Comparison of ENCODE assay signal across 18 cellular contexts in the genomic region with DNA sequence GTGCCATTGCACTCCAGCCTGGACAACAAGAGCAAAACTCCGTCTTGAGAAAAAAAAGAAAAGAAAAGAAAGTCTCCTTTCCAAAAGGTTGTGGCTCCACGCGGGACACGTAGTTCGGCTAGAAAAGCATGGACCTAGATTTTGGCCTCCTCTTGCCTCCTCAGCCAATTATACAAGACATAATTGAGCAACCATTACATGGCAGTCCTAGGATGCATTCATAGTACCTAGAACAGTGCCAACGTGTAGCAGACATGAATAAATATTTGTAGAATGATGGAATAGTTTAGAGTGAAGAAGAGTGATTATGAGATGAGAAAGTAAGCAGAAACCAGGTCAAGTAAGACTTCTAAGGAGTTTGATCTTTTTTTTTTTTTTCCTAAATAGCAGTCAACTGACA.
DNase-seq lines count a peak whose midpoint lies in the region; ATAC-seq, FAIRE-seq and TF ChIP-seq lines count a peak whose summit lies in the region.
"Had no signal": no experiment of that assay in that cellular context is flagged by ENCODE, and none has a peak within 500 bp of the region (broad histone marks: within the 10 kb centered on the region; RNA-seq: fewer than 3 reads in every experiment).

No MANE protein-coding gene starts in this region.

- intact Hi-C loops in activated T-helper 1 cell treated with anti-CD3 and anti-CD28 coated beads, Interleukin-12 subunit alpha, Interleukin-12 subunit beta, Interleukin-2, Interleukin-4 antibody, amounts not matched to agents 30 ng/mL and 10 ng/mL and 1 ng/mL, durations not matched to agents 14 hours and 24 hours and 36 hours (cut with micrococcal nuclease), result no loop called here
- intact Hi-C loops in spleen (cut with DNase I; ENCODE audit: low total_unique reads), result no loop called here

- peaks cover 17% of the 10 kb centered on the region for H3K36me3 Mint-ChIP-seq in activated T-cell treated with anti-CD3 and anti-CD28 coated beads, Interleukin-2, amount 50 U/mL, for 24 hours (ENCODE audit: low read depth)
- peaks cover 20% of the 10 kb centered on the region for H3K36me3 Mint-ChIP-seq in activated T-helper 1 cell treated with anti-CD3 and anti-CD28 coated beads, Interleukin-12 subunit alpha, Interleukin-12 subunit beta, Interleukin-2, Interleukin-4 antibody, amounts not matched to agents 30 ng/mL and 10 ng/mL and 1 ng/mL, durations not matched to agents 14 hours and 24 hours and 36 hours (ENCODE audit: low read depth)
- H3K36me3 Mint-ChIP-seq in stimulated activated naive B cell treated with anti-CD40 and anti-IgM and Interleukin-4, amounts not matched to agents 10 μg/mL and 1 μg/mL and 100 μg/mL, for 72 hours, result peaks cover 2 to 14% of the 10 kb centered on the region in 2 donors

- no peaks in the 10 kb centered on the region for H3K9me3 Mint-ChIP-seq in activated T-cell treated with anti-CD3 and anti-CD28 coated beads, Interleukin-2, amount 50 U/mL, for 24 hours
- no peaks in the 10 kb centered on the region for H3K9me3 Mint-ChIP-seq in activated T-helper 1 cell treated with anti-CD3 and anti-CD28 coated beads, Interleukin-12 subunit alpha, Interleukin-12 subunit beta, Interleukin-2, Interleukin-4 antibody, amounts not matched to agents 30 ng/mL and 10 ng/mL and 1 ng/mL, durations not matched to agents 14 hours and 24 hours and 36 hours
- no peaks in the 10 kb centered on the region for H3K9me3 Mint-ChIP-seq in stimulated activated naive B cell treated with anti-CD40 and anti-IgM and Interleukin-4, amounts not matched to agents 10 μg/mL and 1 μg/mL and 100 μg/mL, for 72 hours
- H3K9me3 Mint-ChIP-seq: HFFc6 had no signal

- 89 to 98% (median 91%) methylated on average over 6 of the region's 6 CpGs for WGBS in spleen, 5 donors

- CTCF ChIA-PET in HEK293 (lab: Yijun Ruan, JAX), result no interaction called here

- H3K9me3 ChIP-seq in HEK293 (ENCODE audit: control insufficient read depth, insufficient read depth, low read depth, low read length) (no peaks in the 10 kb centered on the region), spleen (no peaks in the 10 kb centered on the region)

- H3K4me1 Mint-ChIP-seq in activated T-cell treated with anti-CD3 and anti-CD28 coated beads, Interleukin-2, amount 50 U/mL, for 24 hours (ENCODE audit: low read depth), result peaks cover 63% of the 10 kb centered on the region
- H3K4me1 Mint-ChIP-seq in activated T-helper 1 cell treated with anti-CD3 and anti-CD28 coated beads, Interleukin-12 subunit alpha, Interleukin-12 subunit beta, Interleukin-2, Interleukin-4 antibody, amounts not matched to agents 30 ng/mL and 10 ng/mL and 1 ng/mL, durations not matched to agents 14 hours and 24 hours and 36 hours (ENCODE audit: low read depth), result peaks cover 55% of the 10 kb centered on the region
- H3K4me1 Mint-ChIP-seq in stimulated activated naive B cell treated with anti-CD40 and anti-IgM and Interleukin-4, amounts not matched to agents 10 μg/mL and 1 μg/mL and 100 μg/mL, for 72 hours, result peaks cover 45 to 68% of the 10 kb centered on the region in 2 donors

- H3K27ac Mint-ChIP-seq in activated T-cell treated with anti-CD3 and anti-CD28 coated beads, Interleukin-2, amount 50 U/mL, for 24 hours, result peak overlapping the region; percentile 59
- peak overlapping the region; percentile 33 for H3K27ac Mint-ChIP-seq in activated T-helper 1 cell treated with anti-CD3 and anti-CD28 coated beads, Interleukin-12 subunit alpha, Interleukin-12 subunit beta, Interleukin-2, Interleukin-4 antibody, amounts not matched to agents 30 ng/mL and 10 ng/mL and 1 ng/mL, durations not matched to agents 14 hours and 24 hours and 36 hours
- H3K27ac Mint-ChIP-seq in stimulated activated naive B cell treated with anti-CD40 and anti-IgM and Interleukin-4, amounts not matched to agents 10 μg/mL and 1 μg/mL and 100 μg/mL, for 72 hours, result no peak overlapping the region
- H3K27ac Mint-ChIP-seq: HFFc6 had no signal

- FAIRE-seq in GM12892 (lab: Jason Lieb, UNC), result no peak
- FAIRE-seq: H1, RCC 7860 had no signal

- TF ChIP-seq POLR2A in spleen (IDR thresholded peaks at IDR 0.05) (no peak), GM12892 (IDR thresholded peaks at IDR 0.05; ENCODE audit: low read depth, low read length) (no peak)

- H3K27ac ChIP-seq in HEK293 (ENCODE audit: extremely low read depth, low read depth, low read length) (no peak overlapping the region), spleen (peak overlapping the region in 5 of 8 donors; percentile 1 to 84 (median 68))
- H3K27ac ChIP-seq: BLaER1 had no signal

- H3K4me3 Mint-ChIP-seq in activated T-cell treated with anti-CD3 and anti-CD28 coated beads, Interleukin-2, amount 50 U/mL, for 24 hours, result no peak overlapping the region
- no peak overlapping the region for H3K4me3 Mint-ChIP-seq in activated T-helper 1 cell treated with anti-CD3 and anti-CD28 coated beads, Interleukin-12 subunit alpha, Interleukin-12 subunit beta, Interleukin-2, Interleukin-4 antibody, amounts not matched to agents 30 ng/mL and 10 ng/mL and 1 ng/mL, durations not matched to agents 14 hours and 24 hours and 36 hours
- H3K4me3 Mint-ChIP-seq in stimulated activated naive B cell treated with anti-CD40 and anti-IgM and Interleukin-4, amounts not matched to agents 10 μg/mL and 1 μg/mL and 100 μg/mL, for 72 hours, result no peak overlapping the region
- H3K4me3 Mint-ChIP-seq: HFFc6 had no signal

- H3K4me3 ChIP-seq in HEK293 (ENCODE audit: low read depth, low read length), result no peak overlapping the region
- no peak overlapping the region for H3K4me3 ChIP-seq in spleen
- H3K4me3 ChIP-seq: BLaER1 had no signal

- no peaks in the 10 kb centered on the region for H3K27me3 Mint-ChIP-seq in activated T-cell treated with anti-CD3 and anti-CD28 coated beads, Interleukin-2, amount 50 U/mL, for 24 hours
- H3K27me3 Mint-ChIP-seq in activated T-helper 1 cell treated with anti-CD3 and anti-CD28 coated beads, Interleukin-12 subunit alpha, Interleukin-12 subunit beta, Interleukin-2, Interleukin-4 antibody, amounts not matched to agents 30 ng/mL and 10 ng/mL and 1 ng/mL, durations not matched to agents 14 hours and 24 hours and 36 hours (ENCODE audit: insufficient read depth), result no peaks in the 10 kb centered on the region
- no peaks in the 10 kb centered on the region for H3K27me3 Mint-ChIP-seq in stimulated activated naive B cell treated with anti-CD40 and anti-IgM and Interleukin-4, amounts not matched to agents 10 μg/mL and 1 μg/mL and 100 μg/mL, for 72 hours

- POLR2A ChIA-PET in HEK293 (lab: Yijun Ruan, JAX), result no interaction called here

- H3K27me3 ChIP-seq in spleen (replicated peaks in 1 of 7), result no peaks in the 10 kb centered on the region
- H3K27me3 ChIP-seq: BLaER1 had no signal

- ATAC-seq in stimulated activated naive B cell treated with anti-CD40 and anti-IgM and Interleukin-4, amounts not matched to agents 10 μg/mL and 1 μg/mL and 100 μg/mL, for 72 hours (replicated peaks), result no peak
- ATAC-seq in GM19455 (IDR thresholded peaks at IDR 0.05; ENCODE audit: unreplicated experiment), result no peak

- DNase-seq in activated T-cell treated with anti-CD3 and anti-CD28 coated beads, Interleukin-2, amount 50 U/mL, for 24 hours, result no peak
- DNase-seq in activated T-cell treated with anti-CD3 and anti-CD28 coated beads, Interleukin-2, amount 50 U/mL, for 1 hour, result no peak
- no peak for DNase-seq in activated T-helper 1 cell treated with anti-CD3 and anti-CD28 coated beads, Interleukin-12 subunit alpha, Interleukin-12 subunit beta, Interleukin-2, Interleukin-4 antibody, amounts not matched to agents 30 ng/mL and 10 ng/mL and 1 ng/mL, durations not matched to agents 14 hours and 24 hours and 36 hours (ENCODE audit: low spot score)
- DNase-seq in spleen (no peak), GM12892 (ENCODE audit: insufficient read length) (no peak)
- no peak for DNase-seq in stimulated activated naive B cell treated with anti-CD40 and anti-IgM and Interleukin-4, amounts not matched to agents 10 μg/mL and 1 μg/mL and 100 μg/mL, for 72 hours
- DNase-seq: DND-41, GDM1, HFFc6, KG1, NCI-H1436 treated with DMSO at 0.1 percent for 48 hours, NCI-H2029 treated with DMSO at 0.1 percent for 48 hours, NCI-H524 had no signal

- H3K4me1 ChIP-seq in HEK293 (ENCODE audit: control insufficient read depth, insufficient read depth, low read length), result peaks cover 20% of the 10 kb centered on the region; the same call in 1 of the 2 replicates
- H3K4me1 ChIP-seq in spleen, result peaks cover 25 to 81% (median 53%) of the 10 kb centered on the region in 6 donors

- no peaks in the 10 kb centered on the region for H3K36me3 ChIP-seq in HEK293 (ENCODE audit: control insufficient read depth in 2 of 2, insufficient read depth in 1 of 2, low read length in 2 of 2)
- peaks cover 0 to 3% (median 0%) of the 10 kb centered on the region in 6 donors for H3K36me3 ChIP-seq in spleen

- TF ChIP-seq CTCF in HEK293 (tag by site-specific recombination; IDR thresholded peaks at IDR 0.05), result no peak
- TF ChIP-seq CTCF in spleen (IDR thresholded peaks at IDR 0.05 in 8 of 11, conservative IDR thresholded peaks at IDR 0.05 in 3 of 11), result no peak

TF ChIP-seq in HEK293, 187 proteins besides CTCF, POLR2A, EP300 and RAD21:
- TF ChIP-seq, protein P1, sequence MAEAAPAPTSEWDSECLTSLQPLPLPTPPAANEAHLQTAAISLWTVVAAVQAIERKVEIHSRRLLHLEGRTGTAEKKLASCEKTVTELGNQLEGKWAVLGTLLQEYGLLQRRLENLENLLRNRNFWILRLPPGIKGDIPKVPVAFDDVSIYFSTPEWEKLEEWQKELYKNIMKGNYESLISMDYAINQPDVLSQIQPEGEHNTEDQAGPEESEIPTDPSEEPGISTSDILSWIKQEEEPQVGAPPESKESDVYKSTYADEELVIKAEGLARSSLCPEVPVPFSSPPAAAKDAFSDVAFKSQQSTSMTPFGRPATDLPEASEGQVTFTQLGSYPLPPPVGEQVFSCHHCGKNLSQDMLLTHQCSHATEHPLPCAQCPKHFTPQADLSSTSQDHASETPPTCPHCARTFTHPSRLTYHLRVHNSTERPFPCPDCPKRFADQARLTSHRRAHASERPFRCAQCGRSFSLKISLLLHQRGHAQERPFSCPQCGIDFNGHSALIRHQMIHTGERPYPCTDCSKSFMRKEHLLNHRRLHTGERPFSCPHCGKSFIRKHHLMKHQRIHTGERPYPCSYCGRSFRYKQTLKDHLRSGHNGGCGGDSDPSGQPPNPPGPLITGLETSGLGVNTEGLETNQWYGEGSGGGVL (tag by site-specific recombination; IDR thresholded peaks at IDR 0.05), result no peak
- TF ChIP-seq PRDM1 (tag by site-specific recombination; IDR thresholded peaks at IDR 0.05), result peak; percentile 49; the same call in 1 of the 2 replicates
